8 cellular contexts compared by ENCODE assay signal in genomic region chr1:2194898-2195673, GRCh38. TPM values are rescaled to one million over a fixed set of nuclear protein-coding genes. Genes with fewer than 3 reads are reported as not detected.
DNase-seq lines count a peak whose midpoint lies in the region; ATAC-seq and TF ChIP-seq lines count a peak whose summit lies in the region.

No MANE protein-coding gene starts in this region.

- peak; percentile 5 for TF ChIP-seq POLR2A in NB4 (IDR thresholded peaks at IDR 0.05; ENCODE audit: extremely low read depth, insufficient read length)

- POLR2A ChIA-PET in GM10248 (lab: Yijun Ruan, JAX), result no interaction called here

- WGBS in adipose tissue, 3 donors, result 1 to 3% (median 2%) methylated on average over 27 to 35 of the region's 35 CpGs
- WGBS in urinary bladder, result 3% methylated on average over 35 of the region's 35 CpGs

- peak overlapping the region; percentile 84 for H3K4me3 Mint-ChIP-seq in HFFc6
- peak overlapping the region; percentile 84 for H3K4me3 Mint-ChIP-seq in progenitor cell of endocrine pancreas (ENCODE audit: low read depth)

- peaks cover 5% of the 10 kb centered on the region for H3K4me1 ChIP-seq in urinary bladder (ENCODE audit: insufficient read depth)

- intact Hi-C loops in left cardiac atrium (cut with DNase I), result loop anchor here (1.0 to 10.0 kb wide), 4 partner anchors 120 to 186 kb away; no protein-coding TSS in a partner anchor

- H3K36me3 ChIP-seq in urinary bladder (ENCODE audit: insufficient read depth), result no peaks in the 10 kb centered on the region

- CTCF ChIA-PET in GM10248 (lab: Yijun Ruan, JAX), result interaction anchor here (0.6 to 9.6 kb wide), 27 partner anchors 9 to 1662 kb away, joined by 3 to 182 read pairs (median 5); partner anchors contain the start of genes CEP104, DFFB, MORN1 and RER1

- H3K27ac Mint-ChIP-seq in HFFc6, result peak overlapping the region; percentile 87
- peak overlapping the region; percentile 94 for H3K27ac Mint-ChIP-seq in progenitor cell of endocrine pancreas

- peak; percentile 88 for DNase-seq in GM10248 (ENCODE audit: extremely low spot score)
- DNase-seq in HFFc6, result peak; percentile 78
- DNase-seq in NB4 (ENCODE audit: low read depth), result peak; percentile 87
- DNase-seq in SW480 (ENCODE audit: low spot score), result peak; percentile 80
- DNase-seq in left cardiac atrium, result peak; percentile 94
- peak; percentile 81 for DNase-seq in progenitor cell of endocrine pancreas (ENCODE audit: low spot score, unreplicated experiment)

- peak overlapping the region; percentile 57 for H3K4me3 ChIP-seq in NB4 (ENCODE audit: low read depth, low read length)
- H3K4me3 ChIP-seq in urinary bladder (ENCODE audit: low read depth, low read length), result peak overlapping the region; percentile 60

- ATAC-seq in left cardiac atrium, result peak; percentile 76 to 77

- H3K9me3 Mint-ChIP-seq in HFFc6 (no peaks in the 10 kb centered on the region), progenitor cell of endocrine pancreas (ENCODE audit: low read depth) (no peaks in the 10 kb centered on the region)

- H3K27me3 Mint-ChIP-seq in HFFc6 (ENCODE audit: insufficient read depth), result no peaks in the 10 kb centered on the region
- no peaks in the 10 kb centered on the region for H3K27me3 Mint-ChIP-seq in progenitor cell of endocrine pancreas

- H3K4me1 Mint-ChIP-seq in HFFc6 (ENCODE audit: low read depth), result peaks cover 10% of the 10 kb centered on the region
- peaks cover 12% of the 10 kb centered on the region for H3K4me1 Mint-ChIP-seq in progenitor cell of endocrine pancreas (ENCODE audit: low read depth)

- TF ChIP-seq CTCF in GM10248 (IDR thresholded peaks at IDR 0.05; ENCODE audit: control extremely low read depth, extremely low read depth, low read depth, missing control alignments) (peak; percentile 92), HFFc6 (IDR thresholded peaks at IDR 0.05) (peak; percentile 91), NB4 (IDR thresholded peaks at IDR 0.05; ENCODE audit: low read depth, low read length) (peak; percentile 76), progenitor cell of endocrine pancreas (IDR thresholded peaks at IDR 0.05; ENCODE audit: unreplicated experiment) (peak; percentile 91)

- no peaks in the 10 kb centered on the region for H3K36me3 Mint-ChIP-seq in HFFc6 (ENCODE audit: low read depth)
- H3K36me3 Mint-ChIP-seq in progenitor cell of endocrine pancreas (ENCODE audit: insufficient read depth), result no peaks in the 10 kb centered on the region

- H3K27ac ChIP-seq in adipose tissue (ENCODE audit: low read depth, low read length) (peak overlapping the region; percentile 17), urinary bladder (ENCODE audit: low read depth) (peak overlapping the region; percentile 84)

RNA-seq across cellular contexts. Expression of gene FAAP20, which starts 0.5 kb away (rescaled TPM):
- total RNA-seq in HFFc6 (2021; fragmentation: NEBNext Ultra II Directional; extraction: Animal tissue kit (Norgen Biotek cat#: 25700)), result 10 to 100 TPM; 75.3 to 97.4 (median 82.7) TPM
- 10 to 100 TPM; 30.4 to 69.3 (median 62.6) TPM for polyA plus RNA-seq in adipose tissue
- total RNA-seq in left cardiac atrium, result 10 to 100 TPM; 35.4 to 41.4 TPM
- 74.3 and 77.9 TPM in 2 replicates for total RNA-seq in progenitor cell of endocrine pancreas
- 14.6 TPM for total RNA-seq in urinary bladder
- 96.4 TPM for polyA plus RNA-seq in urinary bladder

RNA-seq across cellular contexts. Expression of gene SKI, which starts 33.0 kb away (rescaled TPM):
- 10 to 100 TPM; 63.7 to 76.6 (median 66.1) TPM for total RNA-seq in HFFc6 (2021; fragmentation: NEBNext Ultra II Directional; extraction: Animal tissue kit (Norgen Biotek cat#: 25700))
- polyA plus RNA-seq in adipose tissue, result 10 to 100 TPM in 2 of 3 donors, 1 to 10 TPM in 1; 9.5 to 69.2 (median 36.3) TPM
- 10 to 100 TPM; 47.1 to 66.9 TPM for total RNA-seq in left cardiac atrium
- 56.2 and 59.4 TPM in 2 replicates for total RNA-seq in progenitor cell of endocrine pancreas
- total RNA-seq in urinary bladder, result 27.8 TPM
- 60.5 TPM for polyA plus RNA-seq in urinary bladder

Comparison
In these comparisons a context has a peak if more than half of its experiments do, and no peak if none do; other contexts are left out.
1. Peak in every context shown above with its lines: DNase-seq, ATAC-seq, H3K4me3 ChIP-seq and H3K27ac ChIP-seq.